28 cellular contexts compared by ENCODE assay signal in the genomic region with DNA sequence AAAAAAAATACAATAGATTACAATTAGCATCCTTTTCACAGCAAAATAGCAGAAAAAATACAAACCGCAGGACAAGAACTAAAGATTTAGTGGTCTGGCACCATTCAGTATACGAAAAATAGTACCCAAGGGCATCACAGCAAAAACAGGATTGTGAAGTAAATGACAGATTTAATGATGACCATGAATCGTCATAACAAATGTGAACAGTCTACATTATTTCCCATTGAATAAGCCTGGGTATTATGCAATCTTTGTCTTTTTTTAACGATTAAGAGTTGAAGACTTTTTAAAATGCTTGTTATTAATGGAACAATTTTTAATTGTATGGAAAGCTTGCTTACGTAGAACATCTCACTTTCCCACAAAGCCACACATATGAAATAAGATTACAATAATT.
A peak's percentile ranks its signal among the peaks of the same experiment; 100 is the strongest.
DNase-seq lines count a peak whose midpoint lies in the region; ATAC-seq, FAIRE-seq and TF ChIP-seq lines count a peak whose summit lies in the region.
"Had no signal": no experiment of that assay in that cellular context is flagged by ENCODE, and none has a peak within 500 bp of the region (broad histone marks: within the 10 kb centered on the region; RNA-seq: fewer than 3 reads in every experiment).

No MANE protein-coding gene starts in this region.

- intact Hi-C loops in lower lobe of right lung (cut with DNase I): no loop called here
- intact Hi-C loops in testis (cut with DNase I; ENCODE audit: low total_unique reads): no loop called here
- intact Hi-C loops in activated CD4-positive, alpha-beta T cell treated with anti-CD3 and anti-CD28 coated beads, Interleukin-2, amount 10 ng/mL, durations not matched to agents 24 days and 14 days (cut with micrococcal nuclease): no loop called here

- no peak overlapping the region for H3K4me3 Mint-ChIP-seq in activated CD4-positive, alpha-beta T cell treated with anti-CD3 and anti-CD28 coated beads, Interleukin-2, amount 10 ng/mL, durations not matched to agents 24 days and 14 days
- H3K4me3 Mint-ChIP-seq: CD4-positive, CD25-positive, alpha-beta regulatory T cell; HFFc6 had no signal

- no peak overlapping the region for H3K27ac ChIP-seq in RWPE1
- H3K27ac ChIP-seq in epithelial cell of prostate: no peak overlapping the region
- H3K27ac ChIP-seq in lower lobe of right lung: no peak overlapping the region
- H3K27ac ChIP-seq in testis: no peak overlapping the region
- H3K27ac ChIP-seq: BLaER1, HL-60 had no signal

- H3K4me1 ChIP-seq in lower lobe of right lung: no peaks in the 10 kb centered on the region
- no peaks in the 10 kb centered on the region for H3K4me1 ChIP-seq in testis
- H3K4me1 ChIP-seq: HAP-1 had no signal

- ATAC-seq in lower lobe of right lung: no peak
- ATAC-seq: GM12878, K562, Panc1, SK-N-SH treated with all-trans-retinoic acid at 6 μM for 48 hours had no signal

- TF ChIP-seq POLR2A in testis (IDR thresholded peaks at IDR 0.05): no peak

- no peak overlapping the region for H3K27ac Mint-ChIP-seq in activated CD4-positive, alpha-beta T cell treated with anti-CD3 and anti-CD28 coated beads, Interleukin-2, amount 10 ng/mL, durations not matched to agents 24 days and 14 days
- H3K27ac Mint-ChIP-seq: CD4-positive, CD25-positive, alpha-beta regulatory T cell; HFFc6 had no signal

- H3K9me3 ChIP-seq in lower lobe of right lung: no peaks in the 10 kb centered on the region
- no peaks in the 10 kb centered on the region for H3K9me3 ChIP-seq in testis
- H3K9me3 ChIP-seq: BLaER1, HAP-1, MG63 had no signal

- H3K36me3 ChIP-seq in lower lobe of right lung (no peaks in the 10 kb centered on the region), testis (ENCODE audit: low read depth, missing control alignments) (no peaks in the 10 kb centered on the region)
- H3K36me3 ChIP-seq: BLaER1, HAP-1, MG63 had no signal

- POLR2A ChIA-PET in RWPE1 (lab: Yijun Ruan, JAX; ENCODE audit: low non-redundant PET): no interaction called here

- no peak for TF ChIP-seq CTCF in RWPE1 (conservative IDR thresholded peaks at IDR 0.05; ENCODE audit: low read depth)
- TF ChIP-seq CTCF in lower lobe of right lung (IDR thresholded peaks at IDR 0.05): no peak
- no peak for TF ChIP-seq CTCF in testis (IDR thresholded peaks at IDR 0.05)

- H3K4me3 ChIP-seq in lower lobe of right lung (no peak overlapping the region), testis (no peak overlapping the region)
- H3K4me3 ChIP-seq: BLaER1, GM12878, HAP-1, K562, MG63 had no signal

- H3K9me3 Mint-ChIP-seq in activated CD4-positive, alpha-beta T cell treated with anti-CD3 and anti-CD28 coated beads, Interleukin-2, amount 10 ng/mL, durations not matched to agents 24 days and 14 days: no peaks in the 10 kb centered on the region

- peak; percentile 33 for FAIRE-seq in islet of Langerhans (lab: Jason Lieb, UNC)
- FAIRE-seq: A204.1, D721Med, GM12878, K562 had no signal

- WGBS in testis, 2 donors: 71 to 84% methylated on average over 5 of the region's 5 CpGs

- CTCF ChIA-PET in RWPE1 (lab: Yijun Ruan, JAX): no interaction called here

- H3K27me3 ChIP-seq in lower lobe of right lung (ENCODE audit: low read depth) (no peaks in the 10 kb centered on the region), testis (no peaks in the 10 kb centered on the region)
- H3K27me3 ChIP-seq: BLaER1, MG63 had no signal

- DNase-seq in HPDE6-E6E7 (ENCODE audit: extremely low spot score) (peak; percentile 13), RWPE1 (ENCODE audit: low spot score) (peak; percentile 44), epithelial cell of prostate (ENCODE audit: low read depth, low spot score) (peak; percentile 31), lower lobe of right lung (no peak), testis (no peak)
- DNase-seq in activated CD4-positive, alpha-beta T cell treated with anti-CD3 and anti-CD28 coated beads, Interleukin-2, amount 50 U/mL, for 48 hours: no peak
- no peak for DNase-seq in activated CD4-positive, alpha-beta T cell treated with anti-CD3 and anti-CD28 coated beads, Interleukin-2, amount 10 ng/mL, durations not matched to agents 24 days and 14 days
- DNase-seq: CD4-positive, CD25-positive, alpha-beta regulatory T cell; GOT3; HFFc6; Kasumi-1; MG63; NCI-H1105 treated with DMSO at 0.1 percent for 48 hours; NCI-H1694; NCI-H2029 treated with DMSO at 0.1 percent for 48 hours; NCI-H446 treated with DMSO at 0.1 percent for 48 hours; NCI-H526 treated with DMSO at 0.1 percent for 48 hours; SIG-M5 had no signal

- H3K27me3 Mint-ChIP-seq in activated CD4-positive, alpha-beta T cell treated with anti-CD3 and anti-CD28 coated beads, Interleukin-2, amount 10 ng/mL, durations not matched to agents 24 days and 14 days: no peaks in the 10 kb centered on the region
- H3K27me3 Mint-ChIP-seq: CD4-positive, CD25-positive, alpha-beta regulatory T cell had no signal

- H3K36me3 Mint-ChIP-seq in activated CD4-positive, alpha-beta T cell treated with anti-CD3 and anti-CD28 coated beads, Interleukin-2, amount 10 ng/mL, durations not matched to agents 24 days and 14 days (ENCODE audit: low read depth): no peaks in the 10 kb centered on the region
- H3K36me3 Mint-ChIP-seq: CD4-positive, CD25-positive, alpha-beta regulatory T cell had no signal

- H3K4me1 Mint-ChIP-seq in activated CD4-positive, alpha-beta T cell treated with anti-CD3 and anti-CD28 coated beads, Interleukin-2, amount 10 ng/mL, durations not matched to agents 24 days and 14 days: no peaks in the 10 kb centered on the region
- H3K4me1 Mint-ChIP-seq: CD4-positive, CD25-positive, alpha-beta regulatory T cell had no signal

Comparison
In these comparisons a context has a peak if more than half of its experiments do, and no peak if none do; other contexts are left out.
1. DNase-seq: peak in HPDE6-E6E7 (single experiment), RWPE1 (single experiment) and epithelial cell of prostate (single experiment); none in lower lobe of right lung (single experiment), testis (single experiment), activated CD4-positive, alpha-beta T cell treated with anti-CD3 and anti-CD28 coated beads, Interleukin-2, amount 50 U/mL, for 48 hours (0 of 2) and activated CD4-positive, alpha-beta T cell treated with anti-CD3 and anti-CD28 coated beads, Interleukin-2, amount 10 ng/mL, durations not matched to agents 24 days and 14 days (single experiment).